Comparison of ENCODE assay signal across 11 cellular contexts in the genomic region with DNA sequence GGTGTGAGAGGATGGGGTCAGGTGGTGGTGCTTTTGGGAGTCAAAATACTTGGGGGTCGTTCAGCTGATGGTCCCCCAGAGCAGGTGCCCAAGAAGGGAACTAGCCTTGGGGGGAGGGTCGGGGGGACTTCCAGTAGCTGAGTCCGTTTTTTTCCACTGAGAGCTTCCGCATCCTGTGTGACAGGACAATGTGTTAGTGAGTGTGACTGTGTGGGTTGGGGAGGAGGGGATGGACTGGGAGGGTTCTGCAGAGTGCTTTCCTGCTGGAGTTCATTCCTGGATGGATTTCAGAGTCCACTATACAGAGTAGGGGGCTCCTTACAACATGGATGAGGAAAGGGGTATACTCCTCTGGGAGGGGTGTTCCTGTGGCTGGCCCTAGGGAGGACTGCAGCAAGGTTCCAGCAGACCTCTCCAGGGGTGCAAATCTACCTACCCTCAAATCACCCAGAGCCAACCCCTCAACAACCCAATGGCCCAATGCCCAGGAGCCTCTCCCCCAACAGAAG. TPM values are rescaled to one million over a fixed set of nuclear protein-coding genes. Genes with fewer than 3 reads are reported as not detected.
DNase-seq lines count a peak whose midpoint lies in the region; ATAC-seq, FAIRE-seq and TF ChIP-seq lines count a peak whose summit lies in the region.
"Had no signal": no experiment of that assay in that cellular context is flagged by ENCODE, and none has a peak within 500 bp of the region (broad histone marks: within the 10 kb centered on the region; RNA-seq: fewer than 3 reads in every experiment).

No MANE protein-coding gene starts in this region.

- peaks cover 29 to 85% (median 70%) of the 10 kb centered on the region in 9 donors for H3K4me1 ChIP-seq in heart right ventricle
- peaks cover 26% of the 10 kb centered on the region for H3K4me1 ChIP-seq in ovary (ENCODE audit: insufficient read depth)

- POLR2A ChIA-PET in CD4-positive, alpha-beta T cell (lab: Charles Lee): interaction anchor here (1.0 to 3.6 kb wide), 3 partner anchors 14 to 28 kb away, joined by 3 to 25 read pairs (median 15); partner anchors contain the start of genes CYB561D2 and NPRL2

- no peaks in the 10 kb centered on the region for H3K27me3 ChIP-seq in CD4-positive, alpha-beta T cell (ENCODE audit: control insufficient read depth, insufficient read depth, low read length)
- no peaks in the 10 kb centered on the region for H3K27me3 ChIP-seq in heart right ventricle
- no peaks in the 10 kb centered on the region for H3K27me3 ChIP-seq in ovary

- H3K9me3 Mint-ChIP-seq in CD4-positive, alpha-beta T cell: no peaks in the 10 kb centered on the region
- H3K9me3 Mint-ChIP-seq in mesothelial cell of epicardium: no peaks in the 10 kb centered on the region

- no peak for TF ChIP-seq POLR2A in ovary (IDR thresholded peaks at IDR 0.05)

- TF ChIP-seq CTCF in CD4-positive, alpha-beta T cell (IDR thresholded peaks at IDR 0.05): no peak
- no peak for TF ChIP-seq CTCF in heart right ventricle (IDR thresholded peaks at IDR 0.05)
- TF ChIP-seq CTCF in ovary (IDR thresholded peaks at IDR 0.05): no peak
- no peak for TF ChIP-seq CTCF in mesothelial cell of epicardium (IDR thresholded peaks at IDR 0.05; ENCODE audit: unreplicated experiment)

- peak overlapping the region; percentile 29 for H3K27ac ChIP-seq in CD4-positive, alpha-beta T cell (ENCODE audit: low read depth, low read length)
- H3K27ac ChIP-seq in heart right ventricle (peak overlapping the region; percentile 91 to 99 (median 97)), ovary (peak overlapping the region; percentile 71 to 95)

- H3K4me3 Mint-ChIP-seq in CD4-positive, alpha-beta T cell: peak overlapping the region; percentile 70
- H3K4me3 Mint-ChIP-seq in mesothelial cell of epicardium: no peak overlapping the region

- FAIRE-seq in HTR-8/SVneo (lab: Jason Lieb, UNC): no peak

- H3K27me3 Mint-ChIP-seq in CD4-positive, alpha-beta T cell: no peaks in the 10 kb centered on the region
- H3K27me3 Mint-ChIP-seq in mesothelial cell of epicardium (ENCODE audit: low read depth): no peaks in the 10 kb centered on the region

- CTCF ChIA-PET in CD4-positive, alpha-beta T cell (lab: Charles Lee): interaction anchor here (0.6 to 2.2 kb wide), 4 partner anchors 18 to 77 kb away, joined by 3 to 8 read pairs (median 6); partner anchors contain the start of genes CYB561D2, NPRL2 and RASSF1

- H3K36me3 Mint-ChIP-seq in CD4-positive, alpha-beta T cell (ENCODE audit: low read depth): peaks cover 17% of the 10 kb centered on the region
- H3K36me3 Mint-ChIP-seq in mesothelial cell of epicardium: peaks cover 5% of the 10 kb centered on the region

- ATAC-seq in CD4-positive, alpha-beta T cell (ENCODE audit: poor library complexity): no peak
- ATAC-seq in heart right ventricle: peak; percentile 4 to 52 (median 22)

- no peak for DNase-seq in CD4-positive, alpha-beta T cell
- DNase-seq in SHP77 (lab: John Stamatoyannopoulos, UW) (peak; percentile 37 to 51), heart right ventricle (peak in 1 of 2 donors; percentile 86), ovary (peak in 1 of 5 donors; percentile 58), mesothelial cell of epicardium (ENCODE audit: low spot score in 2 of 2, unreplicated experiment in 2 of 2) (no peak), NCI-H187 treated with DMSO at 0.1 percent for 48 hours (lab: John Stamatoyannopoulos, UW) (no peak), HTR-8/SVneo (ENCODE audit: insufficient read length, low spot score) (no peak), NOMO-1 treated with DMSO at 0.1 percent for 48 hours (lab: John Stamatoyannopoulos, UW; ENCODE audit: unreplicated experiment) (no peak)
- DNase-seq: DND-41, NCI-H1694 treated with DMSO at 0.1 percent for 48 hours, T-helper 1 cell had no signal

- WGBS in heart right ventricle, 2 donors: 33 to 50% methylated on average over 4 of the region's 4 CpGs
- WGBS in ovary, 3 donors: 33 to 40% (median 34%) methylated on average over 4 of the region's 4 CpGs

- H3K9me3 ChIP-seq in CD4-positive, alpha-beta T cell (ENCODE audit: control insufficient read depth, low read length): no peaks in the 10 kb centered on the region
- H3K9me3 ChIP-seq in heart right ventricle: no peaks in the 10 kb centered on the region
- no peaks in the 10 kb centered on the region for H3K9me3 ChIP-seq in ovary

- H3K36me3 ChIP-seq in heart right ventricle: peaks cover 0 to 42% (median 17%) of the 10 kb centered on the region in 9 donors
- no peaks in the 10 kb centered on the region for H3K36me3 ChIP-seq in ovary

- peaks cover 48% of the 10 kb centered on the region for H3K4me1 Mint-ChIP-seq in CD4-positive, alpha-beta T cell (ENCODE audit: low read depth)
- peaks cover 46% of the 10 kb centered on the region for H3K4me1 Mint-ChIP-seq in mesothelial cell of epicardium

- TF ChIP-seq EP300 in ovary (IDR thresholded peaks at IDR 0.05): no peak

- H3K27ac Mint-ChIP-seq in CD4-positive, alpha-beta T cell: no peak overlapping the region
- H3K27ac Mint-ChIP-seq in mesothelial cell of epicardium: no peak overlapping the region

- intact Hi-C loops in CD4-positive, alpha-beta T cell (cut with DNase I, micrococcal nuclease): loop anchor here in 1 of 2 experiments (5.0 kb wide), 1 partner anchor 131 kb away; the partner anchor contains the start of gene GNAT1
- intact Hi-C loops in heart right ventricle (cut with DNase I) (loop anchor here in 4 of 10 donors (5.0 to 10.0 kb wide), 4 partner anchors 51 to 86 kb away; partner anchors contain the start of genes GNAI2 (in 1 of the 4) and SEMA3B (in 1 of the 4)), ovary (cut with DNase I) (loop anchor here in 1 of 4 donors (10.0 kb wide), 1 partner anchor 58 kb away; the partner anchor contains the start of gene SEMA3B)

- H3K4me3 ChIP-seq in heart right ventricle (peak overlapping the region in 9 of 10 donors; percentile 57 to 88 (median 81)), ovary (no peak overlapping the region)

RNA-seq across cellular contexts. Expression of gene HYAL2, which starts 0.6 kb away (rescaled TPM):
- 1 to 10 TPM; 1.1 to 1.2 TPM for total RNA-seq in CD4-positive, alpha-beta T cell
- total RNA-seq in heart right ventricle (10 to 100 TPM; 25.1 to 94.0 (median 35.2) TPM), ovary (10 to 100 TPM; 29.0 to 81.6 (median 41.2) TPM), mesothelial cell of epicardium (71.5 to 76.3 TPM (median 75.1 TPM) in 3 replicates)
- polyA plus RNA-seq in heart right ventricle (100 to 1,000 TPM in 1 of 2 donors, 10 to 100 TPM in 1; 86.5 to 135 TPM), ovary (10 to 100 TPM; 10.9 to 56.3 TPM)

RNA-seq across cellular contexts. Expression of gene TUSC2, which starts 4.9 kb away (rescaled TPM):
- 10 to 100 TPM; 23.1 to 24.7 TPM for total RNA-seq in CD4-positive, alpha-beta T cell
- 10 to 100 TPM; 23.7 to 34.9 (median 26.9) TPM for total RNA-seq in heart right ventricle
- 10 to 100 TPM; 27.4 to 59.1 TPM for polyA plus RNA-seq in heart right ventricle
- 10 to 100 TPM; 19.4 to 26.4 (median 21.3) TPM for total RNA-seq in ovary
- 10 to 100 TPM; 21.0 to 24.0 TPM for polyA plus RNA-seq in ovary
- 19.8 to 23.3 TPM (median 20.3 TPM) in 3 replicates for total RNA-seq in mesothelial cell of epicardium

RNA-seq across cellular contexts. Expression of gene RASSF1, which starts 17.5 kb away (rescaled TPM):
- total RNA-seq in CD4-positive, alpha-beta T cell: 10 to 100 TPM; 68.0 to 71.2 TPM
- total RNA-seq in heart right ventricle (10 to 100 TPM in 8 of 10 donors, 1 to 10 TPM in 2; 9.9 to 17.8 (median 11.9) TPM), ovary (10 to 100 TPM; 16.2 to 32.6 (median 25.5) TPM), mesothelial cell of epicardium (13.7 to 15.4 TPM (median 14.3 TPM) in 3 replicates)
- polyA plus RNA-seq in heart right ventricle (10 to 100 TPM; 22.1 to 59.8 TPM), ovary (10 to 100 TPM; 12.5 to 27.4 TPM)

RNA-seq across cellular contexts. Expression of gene HYAL1, which starts 19.8 kb away (rescaled TPM):
- under 1 TPM in 1 of 2 experiments, not detected in 1; 0.38 TPM for total RNA-seq in CD4-positive, alpha-beta T cell
- total RNA-seq in heart right ventricle: 100 to 1,000 TPM in 1 of 10 donors, 10 to 100 TPM in 9; 48.8 to 120 (median 66.7) TPM
- polyA plus RNA-seq in heart right ventricle: 10 to 100 TPM; 41.0 to 70.5 TPM
- 1 to 10 TPM; 1.8 to 9.3 (median 3.3) TPM for total RNA-seq in ovary
- 1 to 10 TPM; 3.6 to 4.4 TPM for polyA plus RNA-seq in ovary
- 2.4 to 3.5 TPM (median 2.7 TPM) in 3 replicates for total RNA-seq in mesothelial cell of epicardium

RNA-seq across cellular contexts. Expression of gene ZMYND10, which starts 22.4 kb away (rescaled TPM):
- 1 to 10 TPM; 1.7 to 1.8 TPM for total RNA-seq in CD4-positive, alpha-beta T cell
- total RNA-seq in heart right ventricle (under 1 TPM in 3 of 10 donors, not detected in 7; 0.15 to 0.65 (median 0.22) TPM), ovary (10 to 100 TPM in 2 of 7 donors, 1 to 10 TPM in 5; 1.0 to 75.1 (median 3.4) TPM), mesothelial cell of epicardium (0.54 to 1.00 TPM (median 0.83 TPM) in 3 replicates)
- polyA plus RNA-seq in heart right ventricle (under 1 TPM; 0.20 to 0.88 TPM), ovary (under 1 TPM; 0.50 to 0.81 TPM)

Comparison
In these comparisons a context has a peak if more than half of its experiments do, and no peak if none do; other contexts are left out.
1. DNase-seq: peak in SHP77 (2 of 2); none in CD4-positive, alpha-beta T cell (0 of 10), mesothelial cell of epicardium (0 of 2), NCI-H187 treated with DMSO at 0.1 percent for 48 hours (single experiment), HTR-8/SVneo (single experiment) and NOMO-1 treated with DMSO at 0.1 percent for 48 hours (single experiment).
2. H3K27ac ChIP-seq: peak in every context shown above with its lines; median percentile 97 in heart right ventricle; 83 in ovary; 29 in CD4-positive, alpha-beta T cell.
3. RNA of gene HYAL2, which starts 0.6 kb away (total RNA-seq): 71.5 to 76.3 TPM in mesothelial cell of epicardium, 29.0 to 81.6 TPM in ovary and 25.1 to 94.0 TPM in heart right ventricle; 1.1 to 1.2 TPM in CD4-positive, alpha-beta T cell; every median in the first group is over 10 times any median in the second.